27 cellular contexts compared by ENCODE assay signal in the genomic region with DNA sequence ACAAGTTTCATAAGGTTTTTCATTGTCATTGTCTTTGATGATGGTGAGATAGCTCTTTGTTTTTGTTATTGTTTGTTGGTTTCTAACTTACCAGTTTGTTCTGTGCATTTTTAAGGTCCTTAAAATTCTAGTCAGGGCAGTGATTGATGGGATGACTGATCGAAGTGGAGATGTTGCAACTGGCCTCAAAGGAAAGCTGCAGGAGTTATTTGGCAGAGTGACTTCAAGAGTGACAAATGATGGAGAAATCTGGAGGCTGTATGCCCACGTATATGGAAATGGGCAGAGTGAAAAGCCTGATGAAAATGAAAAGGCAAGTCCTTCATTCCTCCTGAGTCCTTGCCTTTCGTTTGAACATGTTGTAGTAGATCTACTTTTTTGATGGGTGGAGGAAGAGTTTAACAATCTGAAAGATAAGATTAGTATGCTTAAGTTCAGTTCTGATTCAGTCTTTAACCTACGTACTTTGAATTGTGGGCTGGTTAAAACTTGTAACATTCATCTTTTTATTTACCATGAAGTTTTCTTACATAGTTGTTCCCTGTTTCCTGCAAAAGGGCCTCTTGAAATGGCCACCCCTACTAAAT.
DNase-seq lines count a peak whose midpoint lies in the region; TF ChIP-seq lines count a peak whose summit lies in the region.
"Had no signal": no experiment of that assay in that cellular context is flagged by ENCODE, and none has a peak within 500 bp of the region (broad histone marks: within the 10 kb centered on the region; RNA-seq: fewer than 3 reads in every experiment).

No MANE protein-coding gene starts in this region.

- no peak for TF ChIP-seq CTCF in foreskin fibroblast (IDR thresholded peaks at IDR 0.05; ENCODE audit: low read depth, low read length)

- H3K4me3 ChIP-seq in foreskin fibroblast (ENCODE audit: low read depth in 1 of 2, low read length in 2 of 2): no peak overlapping the region
- H3K4me3 ChIP-seq: gastrocnemius medialis, psoas muscle, thoracic aorta had no signal

- DNase-seq in GM04503 (ENCODE audit: low read depth) (peak; percentile 25), astrocyte of the hippocampus (ENCODE audit: low read depth, low spot score) (peak; percentile 26), foreskin fibroblast (peak; percentile 39 to 62), renal cortical epithelial cell (ENCODE audit: low read depth) (peak; percentile 42), nucleus accumbens (lab: John Stamatoyannopoulos, UW) (no peak), DMS79 treated with DMSO at 0.1 percent for 48 hours (lab: John Stamatoyannopoulos, UW) (no peak), NK-92 (lab: John Stamatoyannopoulos, UW; ENCODE audit: unreplicated experiment) (no peak), NCI-H510A (lab: John Stamatoyannopoulos, UW) (no peak)
- DNase-seq: activated CD4-positive, alpha-beta T cell treated with anti-CD3 and anti-CD28 coated beads for 36 hours; activated CD8-positive, alpha-beta memory T cell treated with anti-CD3 and anti-CD28 coated beads for 24 hours; activated effector memory CD4-positive, alpha-beta T cell treated with anti-CD3 and anti-CD28 coated beads, Interleukin-2, amount 50 U/mL, for 16 hours; activated T-cell treated with anti-CD3 and anti-CD28 coated beads, Interleukin-2, amount 50 U/mL, for 1 hour; BE2C; CD8-positive, alpha-beta memory T cell; DMS 273 treated with DMSO at 0.1 percent for 48 hours; gastrocnemius medialis; hippocampal formation; left colon; mammary epithelial cell; NCI-H2029; NCI-H2227 treated with DMSO at 0.1 percent for 48 hours; NCI-H69; psoas muscle; RPMI8226; stimulated activated naive CD4-positive, alpha-beta T cell treated with Interleukin-2 at 50 U/mL for 16 hours; T-helper 2 cell had no signal

Comparison
In these comparisons a context has a peak if more than half of its experiments do, and no peak if none do; other contexts are left out.
1. DNase-seq: peak in GM04503 (single experiment), astrocyte of the hippocampus (single experiment), foreskin fibroblast (2 of 2) and renal cortical epithelial cell (single experiment); none in nucleus accumbens (0 of 56), DMS79 treated with DMSO at 0.1 percent for 48 hours (single experiment), NK-92 (single experiment) and NCI-H510A (single experiment).